10 cellular contexts compared by ENCODE assay signal in the genomic region with DNA sequence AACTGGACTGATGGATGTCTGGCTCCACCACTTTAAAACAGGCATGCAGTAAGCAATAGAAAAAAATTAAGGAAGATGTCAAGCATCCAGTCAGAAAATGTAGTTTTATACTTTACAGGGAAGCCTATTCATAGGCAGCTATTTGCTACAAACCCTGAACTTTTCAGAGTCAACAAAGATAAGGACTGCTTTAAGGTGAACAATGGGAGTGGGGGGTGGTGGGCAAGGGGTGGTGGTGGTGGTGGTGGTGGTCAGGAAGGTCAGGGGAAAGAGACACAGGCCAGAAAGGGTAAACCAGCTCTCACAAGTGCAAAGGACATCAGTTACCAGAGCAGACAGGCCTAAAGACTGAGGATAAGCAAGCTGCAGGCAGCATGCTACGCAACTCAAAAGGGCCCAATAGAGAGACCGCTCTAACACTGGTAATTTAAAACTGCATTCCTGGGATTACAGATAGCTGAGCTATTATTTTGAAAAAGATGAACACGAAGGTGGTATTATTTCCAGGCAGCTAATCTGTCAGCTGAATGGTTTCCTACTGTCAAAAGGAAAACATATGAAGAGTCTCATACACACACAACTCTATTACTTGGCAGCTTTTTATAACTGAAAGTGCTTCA. TPM values are rescaled to one million over a fixed set of nuclear protein-coding genes. Genes with fewer than 3 reads are reported as not detected.
DNase-seq lines count a peak whose midpoint lies in the region; ATAC-seq and TF ChIP-seq lines count a peak whose summit lies in the region.
"Had no signal": no experiment of that assay in that cellular context is flagged by ENCODE, and none has a peak within 500 bp of the region (broad histone marks: within the 10 kb centered on the region; RNA-seq: fewer than 3 reads in every experiment).

No MANE protein-coding gene starts in this region.

- DNase-seq in GM03348 (ENCODE audit: low spot score) = peak; percentile 71
- no peak for DNase-seq in SJSA1 (ENCODE audit: low read depth in 1 of 2, low spot score in 2 of 2)
- peak; percentile 49 for DNase-seq in fibroblast of pulmonary artery (ENCODE audit: low read depth)
- DNase-seq in gastrocnemius medialis = no peak
- no peak for DNase-seq in islet precursor cell
- DNase-seq: amniotic stem cell, mammary epithelial cell, NCI-H510A had no signal

- TF ChIP-seq POLR2A in gastrocnemius medialis (IDR thresholded peaks at IDR 0.05) = no peak

- in situ Hi-C loops in gastrocnemius medialis (cut with MboI; ENCODE audit: low sequenced_read_pairs in 4 of 4) = loop anchor here in 1 of 4 donors (5.0 kb wide), 1 partner anchor 35 kb away; no protein-coding TSS in a partner anchor

- ATAC-seq in gastrocnemius medialis = peak; percentile 8 to 22
- no peak for ATAC-seq in GM19467 (IDR thresholded peaks at IDR 0.05; ENCODE audit: unreplicated experiment)
- ATAC-seq in HG02981 (IDR thresholded peaks at IDR 0.05; ENCODE audit: unreplicated experiment) = no peak

- H3K36me3 ChIP-seq in SJSA1 (peaks cover 19% of the 10 kb centered on the region), gastrocnemius medialis (no peaks in the 10 kb centered on the region)

- intact Hi-C loops in gastrocnemius medialis (cut with DNase I; ENCODE audit: low total_unique reads) = loop anchor here (10.0 kb wide), 1 partner anchor 1147 kb away; no protein-coding TSS in a partner anchor

- TF ChIP-seq CTCF in fibroblast of pulmonary artery (IDR thresholded peaks at IDR 0.05; ENCODE audit: low read length, missing control alignments) = no peak
- TF ChIP-seq CTCF in gastrocnemius medialis (IDR thresholded peaks at IDR 0.05 in 4 of 5, conservative IDR thresholded peaks at IDR 0.05 in 1 of 5) = no peak

- H3K27me3 ChIP-seq in SJSA1 (replicated peaks) (no peaks in the 10 kb centered on the region), gastrocnemius medialis (no peaks in the 10 kb centered on the region)

- H3K9me3 ChIP-seq in SJSA1 (replicated peaks) (no peaks in the 10 kb centered on the region; the same call in 1 of the 2 replicates), gastrocnemius medialis (no peaks in the 10 kb centered on the region)

- peak overlapping the region; percentile 19; the same call in 1 of the 2 replicates for H3K27ac ChIP-seq in SJSA1
- H3K27ac ChIP-seq in gastrocnemius medialis = peak overlapping the region; percentile 77 to 98 (median 90)

- H3K4me3 ChIP-seq in SJSA1 (no peak overlapping the region), fibroblast of pulmonary artery (replicated peaks; ENCODE audit: low read depth, low read length) (no peak overlapping the region), gastrocnemius medialis (no peak overlapping the region)

- H3K4me1 ChIP-seq in SJSA1 (replicated peaks) = peaks cover 62% of the 10 kb centered on the region
- H3K4me1 ChIP-seq in gastrocnemius medialis = peaks cover 94 to 96% of the 10 kb centered on the region in 2 donors

RNA-seq across cellular contexts. Expression of gene BRD4, which starts 14.8 kb away (rescaled TPM):
- 14.5 and 15.8 TPM in 2 replicates for total RNA-seq in SJSA1 (2014; rRNA removed; shearing (Covaris generic))
- 10 to 100 TPM; 64.8 to 83.2 (median 73.9) TPM for total RNA-seq in gastrocnemius medialis

Comparison
In these comparisons a context has a peak if more than half of its experiments do, and no peak if none do; other contexts are left out.
1. DNase-seq: peak in GM03348 (single experiment) and fibroblast of pulmonary artery (single experiment); none in SJSA1 (0 of 2), gastrocnemius medialis (0 of 2) and islet precursor cell (single experiment).
2. ATAC-seq: peak in gastrocnemius medialis (2 of 2); none in GM19467 (single experiment) and HG02981 (single experiment).